In genomic region chr17:62043140-62043539, GRCh38 we compare ENCODE assay signal across 27 cellular contexts.
"Had no signal": no experiment of that assay in that cellular context is flagged by ENCODE, and none has a peak within 500 bp of the region (broad histone marks: within the 10 kb centered on the region; RNA-seq: fewer than 3 reads in every experiment).

No MANE protein-coding gene starts in this region.

- H3K4me1 Mint-ChIP-seq: mesothelial cell of epicardium, neural progenitor cell had no signal

- DNase-seq: activated CD4-positive, alpha-beta T cell treated with anti-CD3 and anti-CD28 coated beads for 48 hours; activated CD4-positive, alpha-beta T cell treated with anti-CD3 and anti-CD28 coated beads, Interleukin-2, amount 50 U/mL, for 48 hours; activated CD8-positive, alpha-beta memory T cell treated with anti-CD3 and anti-CD28 coated beads, Interleukin-2, amount 50 U/mL, for 4 hours; activated naive CD4-positive, alpha-beta T cell; activated naive CD8-positive, alpha-beta T cell treated with anti-CD3 and anti-CD28 coated beads for 36 hours; activated T-cell treated with anti-CD3 and anti-CD28 coated beads, Interleukin-2, amount 50 U/mL, for 48 hours; adrenal gland; aorta; body of pancreas; dorsolateral prefrontal cortex; effector memory CD4-positive, alpha-beta T cell; glutamatergic neuron; islet precursor cell; naive B cell; occipital lobe; right cardiac atrium; spleen; T1000; tibial artery; upper lobe of right lung; WERI-Rb-1 had no signal

- ATAC-seq: activated CD4-positive, CD25-positive, alpha-beta regulatory T cell treated with anti-CD3 and anti-CD28 coated beads, Interleukin-2, amount 50 U/mL, for 24 hours; body of pancreas; right cardiac atrium; upper lobe of right lung had no signal

- H3K4me3 Mint-ChIP-seq: activated naive CD8-positive, alpha-beta T cell treated with anti-CD3 and anti-CD28 coated beads for 36 hours; mesothelial cell of epicardium; naive B cell; neural progenitor cell had no signal

- H3K27ac ChIP-seq: adrenal gland, body of pancreas, coronary artery, neural progenitor cell, parathyroid adenoma, suprapubic skin, tibial artery, upper lobe of right lung, WERI-Rb-1 had no signal

- H3K27me3 ChIP-seq: adrenal gland, body of pancreas, dorsolateral prefrontal cortex, neural progenitor cell, spleen, suprapubic skin, tibial artery, upper lobe of right lung had no signal

- H3K27ac Mint-ChIP-seq: activated naive CD8-positive, alpha-beta T cell treated with anti-CD3 and anti-CD28 coated beads for 36 hours; neural progenitor cell had no signal

- H3K4me1 ChIP-seq: adrenal gland, neural progenitor cell, parathyroid adenoma, upper lobe of right lung had no signal

- H3K9me3 ChIP-seq: adrenal gland, body of pancreas, spleen, suprapubic skin, tibial artery, upper lobe of right lung had no signal

- H3K36me3 Mint-ChIP-seq: naive B cell had no signal

- H3K9me3 Mint-ChIP-seq: activated naive CD8-positive, alpha-beta T cell treated with anti-CD3 and anti-CD28 coated beads for 36 hours; mesothelial cell of epicardium; naive B cell; neural progenitor cell had no signal

- H3K27me3 Mint-ChIP-seq: activated naive CD8-positive, alpha-beta T cell treated with anti-CD3 and anti-CD28 coated beads for 36 hours; naive B cell had no signal

- H3K4me3 ChIP-seq: adrenal gland, body of pancreas, coronary artery, dorsolateral prefrontal cortex, neural progenitor cell, spleen, suprapubic skin, tibial artery, upper lobe of right lung had no signal
